ENCODE assay signal across 1 cellular context in the genomic region with DNA sequence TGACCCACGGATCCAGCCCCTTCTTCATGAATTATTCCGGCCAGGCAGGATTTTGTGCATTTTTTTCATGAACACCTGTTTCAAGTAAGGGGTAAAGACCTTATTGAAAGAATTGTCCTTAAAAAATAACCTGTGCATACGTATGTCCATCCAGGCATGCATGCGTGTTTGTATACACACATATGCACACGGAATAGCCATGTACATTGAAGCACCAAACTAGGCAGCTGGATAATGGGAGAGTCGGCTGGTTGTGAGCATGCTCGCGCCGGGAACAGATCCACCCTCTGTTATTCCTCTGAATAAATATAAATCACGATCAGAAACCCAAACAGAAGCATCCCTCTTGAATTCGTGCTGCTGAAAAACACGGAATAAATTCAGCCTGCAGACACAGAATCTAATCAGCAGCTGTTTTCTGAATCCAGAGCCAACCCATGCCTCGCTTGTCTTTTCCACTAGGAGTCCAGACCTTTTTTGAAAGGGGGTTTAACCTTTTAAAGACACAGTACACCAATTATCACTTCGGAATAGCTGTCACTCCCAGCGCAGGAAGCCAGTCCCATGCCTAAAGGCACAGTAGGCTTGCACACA.
TF ChIP-seq lines count a peak whose summit lies in the region.

Gene HIVEP3, minus strand, starts transcription at position 473 of the 594 bp plus-strand sequence.

TF ChIP-seq in SK-N-SH treated with all-trans-retinoic acid at 6 μM for 48 hours, 23 proteins besides CTCF, POLR2A, EP300 and RAD21 (continued from another document):
- no peak for TF ChIP-seq POU6F1 (CRISPR knock-in tag; IDR thresholded peaks at IDR 0.05; ENCODE audit: borderline replicate concordance, low read depth)
- TF ChIP-seq ZC3H10 (CRISPR knock-in tag; IDR thresholded peaks at IDR 0.05): no peak
- TF ChIP-seq PPARA (CRISPR knock-in tag; IDR thresholded peaks at IDR 0.05; ENCODE audit: borderline replicate concordance): no peak
- no peak for TF ChIP-seq BACH2 (CRISPR knock-in tag; IDR thresholded peaks at IDR 0.05; ENCODE audit: borderline replicate concordance)
- no peak for TF ChIP-seq RARB (CRISPR knock-in tag; IDR thresholded peaks at IDR 0.05)
- no peak for TF ChIP-seq ZNF70 (CRISPR knock-in tag; IDR thresholded peaks at IDR 0.05)
- no peak for TF ChIP-seq TOX (CRISPR knock-in tag; IDR thresholded peaks at IDR 0.05; ENCODE audit: borderline replicate concordance)
- no peak for TF ChIP-seq PATZ1 (CRISPR knock-in tag; IDR thresholded peaks at IDR 0.05; ENCODE audit: borderline replicate concordance)
- TF ChIP-seq, protein P1, sequence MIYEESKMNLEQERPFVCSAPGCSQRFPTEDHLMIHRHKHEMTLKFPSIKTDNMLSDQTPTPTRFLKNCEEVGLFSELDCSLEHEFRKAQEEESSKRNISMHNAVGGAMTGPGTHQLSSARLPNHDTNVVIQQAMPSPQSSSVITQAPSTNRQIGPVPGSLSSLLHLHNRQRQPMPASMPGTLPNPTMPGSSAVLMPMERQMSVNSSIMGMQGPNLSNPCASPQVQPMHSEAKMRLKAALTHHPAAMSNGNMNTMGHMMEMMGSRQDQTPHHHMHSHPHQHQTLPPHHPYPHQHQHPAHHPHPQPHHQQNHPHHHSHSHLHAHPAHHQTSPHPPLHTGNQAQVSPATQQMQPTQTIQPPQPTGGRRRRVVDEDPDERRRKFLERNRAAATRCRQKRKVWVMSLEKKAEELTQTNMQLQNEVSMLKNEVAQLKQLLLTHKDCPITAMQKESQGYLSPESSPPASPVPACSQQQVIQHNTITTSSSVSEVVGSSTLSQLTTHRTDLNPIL (CRISPR knock-in tag; IDR thresholded peaks at IDR 0.05; ENCODE audit: low read depth): no peak
- TF ChIP-seq, protein P2, sequence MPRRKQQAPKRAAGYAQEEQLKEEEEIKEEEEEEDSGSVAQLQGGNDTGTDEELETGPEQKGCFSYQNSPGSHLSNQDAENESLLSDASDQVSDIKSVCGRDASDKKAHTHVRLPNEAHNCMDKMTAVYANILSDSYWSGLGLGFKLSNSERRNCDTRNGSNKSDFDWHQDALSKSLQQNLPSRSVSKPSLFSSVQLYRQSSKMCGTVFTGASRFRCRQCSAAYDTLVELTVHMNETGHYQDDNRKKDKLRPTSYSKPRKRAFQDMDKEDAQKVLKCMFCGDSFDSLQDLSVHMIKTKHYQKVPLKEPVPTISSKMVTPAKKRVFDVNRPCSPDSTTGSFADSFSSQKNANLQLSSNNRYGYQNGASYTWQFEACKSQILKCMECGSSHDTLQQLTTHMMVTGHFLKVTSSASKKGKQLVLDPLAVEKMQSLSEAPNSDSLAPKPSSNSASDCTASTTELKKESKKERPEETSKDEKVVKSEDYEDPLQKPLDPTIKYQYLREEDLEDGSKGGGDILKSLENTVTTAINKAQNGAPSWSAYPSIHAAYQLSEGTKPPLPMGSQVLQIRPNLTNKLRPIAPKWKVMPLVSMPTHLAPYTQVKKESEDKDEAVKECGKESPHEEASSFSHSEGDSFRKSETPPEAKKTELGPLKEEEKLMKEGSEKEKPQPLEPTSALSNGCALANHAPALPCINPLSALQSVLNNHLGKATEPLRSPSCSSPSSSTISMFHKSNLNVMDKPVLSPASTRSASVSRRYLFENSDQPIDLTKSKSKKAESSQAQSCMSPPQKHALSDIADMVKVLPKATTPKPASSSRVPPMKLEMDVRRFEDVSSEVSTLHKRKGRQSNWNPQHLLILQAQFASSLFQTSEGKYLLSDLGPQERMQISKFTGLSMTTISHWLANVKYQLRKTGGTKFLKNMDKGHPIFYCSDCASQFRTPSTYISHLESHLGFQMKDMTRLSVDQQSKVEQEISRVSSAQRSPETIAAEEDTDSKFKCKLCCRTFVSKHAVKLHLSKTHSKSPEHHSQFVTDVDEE (CRISPR knock-in tag; IDR thresholded peaks at IDR 0.05): no peak
- TF ChIP-seq, protein P3, sequence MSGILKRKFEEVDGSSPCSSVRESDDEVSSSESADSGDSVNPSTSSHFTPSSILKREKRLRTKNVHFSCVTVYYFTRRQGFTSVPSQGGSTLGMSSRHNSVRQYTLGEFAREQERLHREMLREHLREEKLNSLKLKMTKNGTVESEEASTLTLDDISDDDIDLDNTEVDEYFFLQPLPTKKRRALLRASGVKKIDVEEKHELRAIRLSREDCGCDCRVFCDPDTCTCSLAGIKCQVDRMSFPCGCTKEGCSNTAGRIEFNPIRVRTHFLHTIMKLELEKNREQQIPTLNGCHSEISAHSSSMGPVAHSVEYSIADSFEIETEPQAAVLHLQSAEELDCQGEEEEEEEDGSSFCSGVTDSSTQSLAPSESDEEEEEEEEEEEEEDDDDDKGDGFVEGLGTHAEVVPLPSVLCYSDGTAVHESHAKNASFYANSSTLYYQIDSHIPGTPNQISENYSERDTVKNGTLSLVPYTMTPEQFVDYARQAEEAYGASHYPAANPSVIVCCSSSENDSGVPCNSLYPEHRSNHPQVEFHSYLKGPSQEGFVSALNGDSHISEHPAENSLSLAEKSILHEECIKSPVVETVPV (CRISPR knock-in tag; IDR thresholded peaks at IDR 0.05): no peak
- TF ChIP-seq ZNF8 (CRISPR knock-in tag; IDR thresholded peaks at IDR 0.05): no peak
- no peak for TF ChIP-seq OSR1 (CRISPR knock-in tag; IDR thresholded peaks at IDR 0.05)
- no peak for TF ChIP-seq TCF4 (CRISPR knock-in tag; IDR thresholded peaks at IDR 0.05; ENCODE audit: borderline replicate concordance)
- TF ChIP-seq SNAI2 (CRISPR knock-in tag; IDR thresholded peaks at IDR 0.05): no peak
TF ChIP-seq in SK-N-SH treated with all-trans-retinoic acid at 6 μM for 48 hours: peak in this region for 0.
